8 cellular contexts compared by ENCODE assay signal in genomic region chr12:2284857-2285256, GRCh38.
DNase-seq lines count a peak whose midpoint lies in the region; ATAC-seq and TF ChIP-seq lines count a peak whose summit lies in the region.

No MANE protein-coding gene starts in this region.

- no peaks in the 10 kb centered on the region for H3K27me3 ChIP-seq in tibial artery

- peaks cover 0 to 81% (median 58%) of the 10 kb centered on the region in 4 donors for H3K4me1 ChIP-seq in tibial artery

- peak; percentile 61 to 64 for TF ChIP-seq CTCF in tibial artery (IDR thresholded peaks at IDR 0.05)

- no peaks in the 10 kb centered on the region for H3K36me3 ChIP-seq in tibial artery

- peak overlapping the region; percentile 81 to 83 for H3K27ac ChIP-seq in tibial artery

- no peaks in the 10 kb centered on the region for H3K4me1 Mint-ChIP-seq in memory B cell

- H3K4me3 Mint-ChIP-seq in memory B cell = no peak overlapping the region

- peaks cover 6% of the 10 kb centered on the region for H3K9me3 Mint-ChIP-seq in memory B cell

- H3K27me3 Mint-ChIP-seq in memory B cell = peaks cover 6% of the 10 kb centered on the region

- ATAC-seq in memory B cell (ENCODE audit: low read depth) = peak; percentile 78
- ATAC-seq in HG03460 (IDR thresholded peaks at IDR 0.05; ENCODE audit: unreplicated experiment) = no peak

- intact Hi-C loops in tibial artery (cut with DNase I; ENCODE audit: low total_unique reads) = loop anchor here (5.0 to 10.0 kb wide), 2 partner anchors 228 to 300 kb away; no protein-coding TSS in a partner anchor

- H3K36me3 Mint-ChIP-seq in memory B cell = peaks cover 2% of the 10 kb centered on the region

- DNase-seq in activated CD4-positive, alpha-beta T cell treated with anti-CD3 and anti-CD28 coated beads for 48 hours = peak; percentile 69
- no peak for DNase-seq in activated CD4-positive, alpha-beta T cell treated with anti-CD3 and anti-CD28 coated beads, Interleukin-2, amount 50 U/mL, for 4 hours
- DNase-seq in M059J (ENCODE audit: low read depth) = peak; percentile 88
- peak; percentile 54 for DNase-seq in SHP77 treated with DMSO at 0.1 percent for 48 hours (lab: John Stamatoyannopoulos, UW)
- DNase-seq in ecto neural progenitor cell (ENCODE audit: low spot score) = peak; percentile 89
- DNase-seq in memory B cell (ENCODE audit: low spot score in 2 of 2) = peak; percentile 39
- DNase-seq in tibial artery = peak; percentile 72 to 89

- no peak overlapping the region for H3K27ac Mint-ChIP-seq in memory B cell

- H3K4me3 ChIP-seq in tibial artery = no peak overlapping the region

- no peaks in the 10 kb centered on the region for H3K9me3 ChIP-seq in tibial artery

Comparison
In these comparisons a context has a peak if more than half of its experiments do, and no peak if none do; other contexts are left out.
1. DNase-seq: peak in activated CD4-positive, alpha-beta T cell treated with anti-CD3 and anti-CD28 coated beads for 48 hours (single experiment), M059J (single experiment), SHP77 treated with DMSO at 0.1 percent for 48 hours (single experiment), ecto neural progenitor cell (single experiment), memory B cell (2 of 2) and tibial artery (2 of 2); none in activated CD4-positive, alpha-beta T cell treated with anti-CD3 and anti-CD28 coated beads, Interleukin-2, amount 50 U/mL, for 4 hours (0 of 2).